In the genomic region with DNA sequence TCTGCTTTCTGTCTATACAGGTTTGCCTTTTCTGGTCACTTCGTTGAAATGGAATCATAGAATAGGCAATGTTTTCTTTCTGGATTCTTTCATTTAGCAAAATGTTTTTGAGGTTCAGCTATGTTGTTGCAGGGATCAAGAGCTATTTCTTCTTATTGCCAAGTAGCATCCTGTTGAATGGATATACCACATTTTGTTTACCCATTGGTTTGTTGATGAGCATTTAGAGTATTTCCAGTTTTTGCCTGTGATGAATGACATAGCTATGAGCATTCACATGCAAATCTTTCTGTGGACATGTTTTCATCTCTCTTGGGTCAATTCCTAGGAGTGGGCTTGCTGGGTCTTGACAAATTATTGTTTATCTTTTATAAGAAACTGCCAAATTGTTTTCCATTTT, we compare ENCODE assay signal across 1 cellular context.
TF ChIP-seq lines count a peak whose summit lies in the region.

No MANE protein-coding gene starts in this region.

TF ChIP-seq in SK-N-SH, 30 proteins besides CTCF, POLR2A, EP300 and RAD21 (continued from another document):
- TF ChIP-seq, protein P1, sequence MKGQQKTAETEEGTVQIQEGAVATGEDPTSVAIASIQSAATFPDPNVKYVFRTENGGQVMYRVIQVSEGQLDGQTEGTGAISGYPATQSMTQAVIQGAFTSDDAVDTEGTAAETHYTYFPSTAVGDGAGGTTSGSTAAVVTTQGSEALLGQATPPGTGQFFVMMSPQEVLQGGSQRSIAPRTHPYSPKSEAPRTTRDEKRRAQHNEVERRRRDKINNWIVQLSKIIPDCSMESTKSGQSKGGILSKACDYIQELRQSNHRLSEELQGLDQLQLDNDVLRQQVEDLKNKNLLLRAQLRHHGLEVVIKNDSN (IDR thresholded peaks at IDR 0.05; ENCODE audit: borderline replicate concordance, low read depth) = no peak
- TF ChIP-seq, protein P2, sequence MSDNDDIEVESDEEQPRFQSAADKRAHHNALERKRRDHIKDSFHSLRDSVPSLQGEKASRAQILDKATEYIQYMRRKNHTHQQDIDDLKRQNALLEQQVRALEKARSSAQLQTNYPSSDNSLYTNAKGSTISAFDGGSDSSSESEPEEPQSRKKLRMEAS (IDR thresholded peaks at IDR 0.05; ENCODE audit: low read depth) = no peak
- TF ChIP-seq JUND (IDR thresholded peaks at IDR 0.05) = no peak
- TF ChIP-seq NRF1 (IDR thresholded peaks at IDR 0.05; ENCODE audit: low read depth, low read length) = no peak
- TF ChIP-seq, protein P3, sequence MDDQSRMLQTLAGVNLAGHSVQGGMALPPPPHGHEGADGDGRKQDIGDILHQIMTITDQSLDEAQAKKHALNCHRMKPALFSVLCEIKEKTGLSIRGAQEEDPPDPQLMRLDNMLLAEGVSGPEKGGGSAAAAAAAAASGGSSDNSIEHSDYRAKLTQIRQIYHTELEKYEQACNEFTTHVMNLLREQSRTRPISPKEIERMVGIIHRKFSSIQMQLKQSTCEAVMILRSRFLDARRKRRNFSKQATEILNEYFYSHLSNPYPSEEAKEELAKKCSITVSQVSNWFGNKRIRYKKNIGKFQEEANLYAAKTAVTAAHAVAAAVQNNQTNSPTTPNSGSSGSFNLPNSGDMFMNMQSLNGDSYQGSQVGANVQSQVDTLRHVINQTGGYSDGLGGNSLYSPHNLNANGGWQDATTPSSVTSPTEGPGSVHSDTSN (IDR thresholded peaks at IDR 0.05) = no peak
- no peak for TF ChIP-seq RCOR1 (IDR thresholded peaks at IDR 0.05; ENCODE audit: low read length)
- no peak for TF ChIP-seq SMC3 (IDR thresholded peaks at IDR 0.05; ENCODE audit: low read depth, low read length)
- TF ChIP-seq TEAD4 (IDR thresholded peaks at IDR 0.05; ENCODE audit: borderline replicate concordance, insufficient read depth) = no peak
- no peak for TF ChIP-seq SIN3A (IDR thresholded peaks at IDR 0.05; ENCODE audit: borderline replicate concordance, low read depth, low read length)
- TF ChIP-seq, protein P4, sequence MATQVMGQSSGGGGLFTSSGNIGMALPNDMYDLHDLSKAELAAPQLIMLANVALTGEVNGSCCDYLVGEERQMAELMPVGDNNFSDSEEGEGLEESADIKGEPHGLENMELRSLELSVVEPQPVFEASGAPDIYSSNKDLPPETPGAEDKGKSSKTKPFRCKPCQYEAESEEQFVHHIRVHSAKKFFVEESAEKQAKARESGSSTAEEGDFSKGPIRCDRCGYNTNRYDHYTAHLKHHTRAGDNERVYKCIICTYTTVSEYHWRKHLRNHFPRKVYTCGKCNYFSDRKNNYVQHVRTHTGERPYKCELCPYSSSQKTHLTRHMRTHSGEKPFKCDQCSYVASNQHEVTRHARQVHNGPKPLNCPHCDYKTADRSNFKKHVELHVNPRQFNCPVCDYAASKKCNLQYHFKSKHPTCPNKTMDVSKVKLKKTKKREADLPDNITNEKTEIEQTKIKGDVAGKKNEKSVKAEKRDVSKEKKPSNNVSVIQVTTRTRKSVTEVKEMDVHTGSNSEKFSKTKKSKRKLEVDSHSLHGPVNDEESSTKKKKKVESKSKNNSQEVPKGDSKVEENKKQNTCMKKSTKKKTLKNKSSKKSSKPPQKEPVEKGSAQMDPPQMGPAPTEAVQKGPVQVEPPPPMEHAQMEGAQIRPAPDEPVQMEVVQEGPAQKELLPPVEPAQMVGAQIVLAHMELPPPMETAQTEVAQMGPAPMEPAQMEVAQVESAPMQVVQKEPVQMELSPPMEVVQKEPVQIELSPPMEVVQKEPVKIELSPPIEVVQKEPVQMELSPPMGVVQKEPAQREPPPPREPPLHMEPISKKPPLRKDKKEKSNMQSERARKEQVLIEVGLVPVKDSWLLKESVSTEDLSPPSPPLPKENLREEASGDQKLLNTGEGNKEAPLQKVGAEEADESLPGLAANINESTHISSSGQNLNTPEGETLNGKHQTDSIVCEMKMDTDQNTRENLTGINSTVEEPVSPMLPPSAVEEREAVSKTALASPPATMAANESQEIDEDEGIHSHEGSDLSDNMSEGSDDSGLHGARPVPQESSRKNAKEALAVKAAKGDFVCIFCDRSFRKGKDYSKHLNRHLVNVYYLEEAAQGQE (IDR thresholded peaks at IDR 0.05; ENCODE audit: low read depth, low read length) = no peak
- TF ChIP-seq, protein P5, sequence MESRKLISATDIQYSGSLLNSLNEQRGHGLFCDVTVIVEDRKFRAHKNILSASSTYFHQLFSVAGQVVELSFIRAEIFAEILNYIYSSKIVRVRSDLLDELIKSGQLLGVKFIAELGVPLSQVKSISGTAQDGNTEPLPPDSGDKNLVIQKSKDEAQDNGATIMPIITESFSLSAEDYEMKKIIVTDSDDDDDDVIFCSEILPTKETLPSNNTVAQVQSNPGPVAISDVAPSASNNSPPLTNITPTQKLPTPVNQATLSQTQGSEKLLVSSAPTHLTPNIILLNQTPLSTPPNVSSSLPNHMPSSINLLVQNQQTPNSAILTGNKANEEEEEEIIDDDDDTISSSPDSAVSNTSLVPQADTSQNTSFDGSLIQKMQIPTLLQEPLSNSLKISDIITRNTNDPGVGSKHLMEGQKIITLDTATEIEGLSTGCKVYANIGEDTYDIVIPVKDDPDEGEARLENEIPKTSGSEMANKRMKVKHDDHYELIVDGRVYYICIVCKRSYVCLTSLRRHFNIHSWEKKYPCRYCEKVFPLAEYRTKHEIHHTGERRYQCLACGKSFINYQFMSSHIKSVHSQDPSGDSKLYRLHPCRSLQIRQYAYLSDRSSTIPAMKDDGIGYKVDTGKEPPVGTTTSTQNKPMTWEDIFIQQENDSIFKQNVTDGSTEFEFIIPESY (IDR thresholded peaks at IDR 0.05; ENCODE audit: borderline replicate concordance, low read depth) = no peak
- no peak for TF ChIP-seq YY1 (IDR thresholded peaks at IDR 0.05; ENCODE audit: low read depth)
- no peak for TF ChIP-seq MEF2A (IDR thresholded peaks at IDR 0.05; ENCODE audit: borderline replicate concordance, low read depth)
- TF ChIP-seq, protein P6, sequence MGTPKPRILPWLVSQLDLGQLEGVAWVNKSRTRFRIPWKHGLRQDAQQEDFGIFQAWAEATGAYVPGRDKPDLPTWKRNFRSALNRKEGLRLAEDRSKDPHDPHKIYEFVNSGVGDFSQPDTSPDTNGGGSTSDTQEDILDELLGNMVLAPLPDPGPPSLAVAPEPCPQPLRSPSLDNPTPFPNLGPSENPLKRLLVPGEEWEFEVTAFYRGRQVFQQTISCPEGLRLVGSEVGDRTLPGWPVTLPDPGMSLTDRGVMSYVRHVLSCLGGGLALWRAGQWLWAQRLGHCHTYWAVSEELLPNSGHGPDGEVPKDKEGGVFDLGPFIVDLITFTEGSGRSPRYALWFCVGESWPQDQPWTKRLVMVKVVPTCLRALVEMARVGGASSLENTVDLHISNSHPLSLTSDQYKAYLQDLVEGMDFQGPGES (IDR thresholded peaks at IDR 0.05; ENCODE audit: low read depth, low read length) = no peak
- TF ChIP-seq FOXJ3 (CRISPR knock-in tag; IDR thresholded peaks at IDR 0.05) = no peak
- TF ChIP-seq RXRA (IDR thresholded peaks at IDR 0.05; ENCODE audit: borderline replicate concordance, low read depth) = no peak
- TF ChIP-seq FOSL2 (IDR thresholded peaks at IDR 0.05; ENCODE audit: borderline replicate concordance, low read depth) = no peak
